Comparison of ENCODE assay signal across 26 cellular contexts in genomic region chr6:34218691-34219090, GRCh38. TPM values are rescaled to one million over a fixed set of nuclear protein-coding genes. Genes with fewer than 3 reads are reported as not detected.
A peak's percentile ranks its signal among the peaks of the same experiment; 100 is the strongest.
DNase-seq lines count a peak whose midpoint lies in the region; ATAC-seq and TF ChIP-seq lines count a peak whose summit lies in the region.
"Had no signal": no experiment of that assay in that cellular context is flagged by ENCODE, and none has a peak within 500 bp of the region (broad histone marks: within the 10 kb centered on the region; RNA-seq: fewer than 3 reads in every experiment).

No MANE protein-coding gene starts in this region.

- no peaks in the 10 kb centered on the region for H3K27me3 Mint-ChIP-seq in memory B cell
- H3K27me3 Mint-ChIP-seq: CD4-positive, alpha-beta T cell had no signal

- TF ChIP-seq CTCF in DOHH2 (IDR thresholded peaks at IDR 0.05; ENCODE audit: low read depth, low read length, poor library complexity, severe bottlenecking) (no peak), PC-9 (conservative IDR thresholded peaks at IDR 0.05) (no peak)

- no peaks in the 10 kb centered on the region for H3K36me3 ChIP-seq in DOHH2 (ENCODE audit: control insufficient read depth, low read length)
- no peaks in the 10 kb centered on the region for H3K36me3 ChIP-seq in H7 (replicated peaks; ENCODE audit: control insufficient read depth, insufficient read depth, low read length)
- no peaks in the 10 kb centered on the region for H3K36me3 ChIP-seq in PC-9 (ENCODE audit: low read depth)
- H3K36me3 ChIP-seq: Peyer's patch had no signal

- no peaks in the 10 kb centered on the region for H3K9me3 Mint-ChIP-seq in memory B cell
- H3K9me3 Mint-ChIP-seq: CD4-positive, alpha-beta T cell; T-helper 1 cell treated with Interleukin-12 subunit alpha and Interleukin-12 subunit beta and Interleukin-4 antibody, amounts not matched to agents 30 μg/mL and 1 μg/mL, for 36 hours had no signal

- POLR2A ChIA-PET in PC-9 (lab: Charles Lee; ENCODE audit: unreplicated experiment), result no interaction called here

- H3K4me1 ChIP-seq in DOHH2 (ENCODE audit: control insufficient read depth, low read length) (peaks cover 37% of the 10 kb centered on the region), PC-9 (replicated peaks; ENCODE audit: insufficient read depth) (peaks cover 9% of the 10 kb centered on the region)

- peaks cover 4% of the 10 kb centered on the region for H3K4me1 Mint-ChIP-seq in memory B cell

- CTCF ChIA-PET in PC-9 (lab: Charles Lee), result no interaction called here

- no peak overlapping the region for H3K4me3 ChIP-seq in DOHH2 (ENCODE audit: low read length)
- no peak overlapping the region for H3K4me3 ChIP-seq in H7 (ENCODE audit: insufficient read depth, low read depth, low read length)
- H3K4me3 ChIP-seq in PC-9, result no peak overlapping the region
- H3K4me3 ChIP-seq: GM12878, Peyer's patch, SK-N-MC had no signal

- DNase-seq in H7 (peak; percentile 1), PC-9 (peak in 1 of 2 experiments; percentile 17), memory B cell (ENCODE audit: low spot score in 2 of 2) (no peak), NCI-H345 (lab: John Stamatoyannopoulos, UW) (no peak)
- DNase-seq: CD4-positive, alpha-beta T cell; COR-L47; DMS53; GDM1; GOT3; Kasumi-1; MV-4-11; NCI-H1105 treated with DMSO at 0.1 percent for 48 hours; NCI-H146; NCI-H2029; NCI-H69; Peyer's patch; SHP77 treated with DMSO at 0.1 percent for 48 hours; SW 1271 had no signal

- H3K4me2 ChIP-seq in DOHH2 (ENCODE audit: low read length) (peak overlapping the region; percentile 48; the same call in 1 of the 2 replicates), PC-9 (no peak overlapping the region)

- H3K79me2 ChIP-seq in DOHH2 (ENCODE audit: control insufficient read depth, low read length), result no peaks in the 10 kb centered on the region
- H3K79me2 ChIP-seq in PC-9 (ENCODE audit: low read depth), result no peaks in the 10 kb centered on the region

- H3F3A ChIP-seq in DOHH2 (ENCODE audit: control insufficient read depth, insufficient read depth) (peaks cover 7% of the 10 kb centered on the region; the same call in 1 of the 2 replicates), PC-9 (ENCODE audit: insufficient read depth, low read depth) (peaks cover 10% of the 10 kb centered on the region; the same call in 1 of the 2 replicates)

- H3K4me3 Mint-ChIP-seq in memory B cell, result no peak overlapping the region
- H3K4me3 Mint-ChIP-seq: CD4-positive, alpha-beta T cell; T-helper 1 cell treated with Interleukin-12 subunit alpha and Interleukin-12 subunit beta and Interleukin-4 antibody, amounts not matched to agents 30 μg/mL and 1 μg/mL, for 36 hours had no signal

- H3K27me3 ChIP-seq in DOHH2 (ENCODE audit: control insufficient read depth, low read length) (no peaks in the 10 kb centered on the region), H7 (ENCODE audit: control insufficient read depth, insufficient read depth, low read length) (no peaks in the 10 kb centered on the region), PC-9 (ENCODE audit: insufficient read depth, low read depth) (no peaks in the 10 kb centered on the region)
- H3K27me3 ChIP-seq: Peyer's patch had no signal

- no peaks in the 10 kb centered on the region for H3K36me3 Mint-ChIP-seq in memory B cell

- no peaks in the 10 kb centered on the region for H3K9me2 ChIP-seq in DOHH2 (replicated peaks; ENCODE audit: control insufficient read depth, low read length)
- H3K9me2 ChIP-seq in PC-9 (ENCODE audit: insufficient read depth), result no peaks in the 10 kb centered on the region

- intact Hi-C loops in PC-9 (cut with micrococcal nuclease; ENCODE audit: unreplicated experiment), result no loop called here

- H3K27ac ChIP-seq in DOHH2 (ENCODE audit: low read depth, low read length), result no peak overlapping the region
- H3K27ac ChIP-seq in PC-9, result peak overlapping the region; percentile 3; the same call in 1 of the 2 replicates
- H3K27ac ChIP-seq: HL-60, Peyer's patch, SK-N-MC had no signal

- no peaks in the 10 kb centered on the region for H3K9me3 ChIP-seq in DOHH2 (ENCODE audit: control insufficient read depth, insufficient read depth, low read length)
- no peaks in the 10 kb centered on the region for H3K9me3 ChIP-seq in PC-9 (ENCODE audit: insufficient read depth, low read depth)
- H3K9me3 ChIP-seq: Peyer's patch had no signal

- H4K20me1 ChIP-seq in DOHH2 (ENCODE audit: control insufficient read depth, insufficient read depth, low read depth, low read length) (no peaks in the 10 kb centered on the region), PC-9 (ENCODE audit: insufficient read depth) (no peaks in the 10 kb centered on the region)

- H3K27ac Mint-ChIP-seq in memory B cell, result peak overlapping the region; percentile 58
- H3K27ac Mint-ChIP-seq: CD4-positive, alpha-beta T cell; T-helper 1 cell treated with Interleukin-12 subunit alpha and Interleukin-12 subunit beta and Interleukin-4 antibody, amounts not matched to agents 30 μg/mL and 1 μg/mL, for 36 hours had no signal

- ATAC-seq in memory B cell (ENCODE audit: low read depth), result no peak
- no peak for ATAC-seq in GM21825 (IDR thresholded peaks at IDR 0.05; ENCODE audit: unreplicated experiment)
- no peak for ATAC-seq in GM21576 (IDR thresholded peaks at IDR 0.05; ENCODE audit: unreplicated experiment)
- ATAC-seq in GM21360 (IDR thresholded peaks at IDR 0.05; ENCODE audit: unreplicated experiment), result no peak
- ATAC-seq: GM12878 had no signal

- H2AFZ ChIP-seq in PC-9, result no peak overlapping the region

- BruUV-seq in PC-9 (replicated peaks; lab: Mats Ljungman, UMichigan), result no TSS peak

RNA-seq across cellular contexts. Expression of gene HMGA1, which starts 18.0 kb away (rescaled TPM):
- 1,768 and 1,892 TPM in 2 replicates for total RNA-seq in H7 (2014; rRNA removed; shearing (Covaris generic))
- 1,825 and 1,951 TPM in 2 replicates for total RNA-seq in PC-9 (2021)

RNA-seq across cellular contexts. Expression of gene SMIM29, which starts 30.1 kb away (rescaled TPM):
- total RNA-seq in H7 (2014; rRNA removed; shearing (Covaris generic)), result 12.4 and 24.5 TPM in 2 replicates
- 32.8 and 35.2 TPM in 2 replicates for total RNA-seq in PC-9 (2021)
